20 cellular contexts compared by ENCODE assay signal in genomic region chrX:65634732-65635131, GRCh38. TPM values are rescaled to one million over a fixed set of nuclear protein-coding genes. Genes with fewer than 3 reads are reported as not detected.
DNase-seq lines count a peak whose midpoint lies in the region; ATAC-seq and TF ChIP-seq lines count a peak whose summit lies in the region.
"Had no signal": no experiment of that assay in that cellular context is flagged by ENCODE, and none has a peak within 500 bp of the region (broad histone marks: within the 10 kb centered on the region; RNA-seq: fewer than 3 reads in every experiment).

No MANE protein-coding gene starts in this region.

- H3K9ac ChIP-seq in rectal smooth muscle tissue (ENCODE audit: low read length) = no peak overlapping the region
- H3K9ac ChIP-seq: KMS-11 had no signal

- no peak for TF ChIP-seq POLR2A in tibial nerve (IDR thresholded peaks at IDR 0.05)

- WGBS in tibial nerve, 2 donors = 74 to 87% methylated on average over 4 of the region's 4 CpGs

- H3K4me3 ChIP-seq in rectal smooth muscle tissue (ENCODE audit: low read length) (no peak overlapping the region), tibial nerve (no peak overlapping the region)
- H3K4me3 ChIP-seq: Peyer's patch had no signal

- TF ChIP-seq CTCF in tibial nerve (IDR thresholded peaks at IDR 0.05) = no peak

- peak overlapping the region; percentile 19 for H3K27ac ChIP-seq in cingulate gyrus (ENCODE audit: low read depth, low read length)
- peak overlapping the region; percentile 32 for H3K27ac ChIP-seq in rectal smooth muscle tissue (ENCODE audit: low read depth, low read length)
- H3K27ac ChIP-seq in tibial nerve = peak overlapping the region in 3 of 4 donors; percentile 41 to 84 (median 80)
- H3K27ac ChIP-seq: KMS-11 had no signal

- ATAC-seq in left ventricle myocardium superior (peak; percentile 13), HG02759 (IDR thresholded peaks at IDR 0.05; ENCODE audit: unreplicated experiment) (no peak), GM19035 (IDR thresholded peaks at IDR 0.05; ENCODE audit: unreplicated experiment) (no peak)
- ATAC-seq in stimulated activated naive CD8-positive, alpha-beta T cell treated with anti-CD3 and anti-CD28 coated beads, Interleukin-15, Interleukin-2, amounts not matched to agents 100 U/mL and 50 U/mL, for 24 hours = no peak

- TF ChIP-seq EP300 in tibial nerve (IDR thresholded peaks at IDR 0.05) = no peak

- peaks cover 7% of the 10 kb centered on the region for H3K4me1 ChIP-seq in rectal smooth muscle tissue (ENCODE audit: control insufficient read depth, insufficient read depth, low read length)
- peaks cover 0 to 22% (median 8%) of the 10 kb centered on the region in 4 donors for H3K4me1 ChIP-seq in tibial nerve
- H3K4me1 ChIP-seq: Peyer's patch had no signal

- intact Hi-C loops in left ventricle myocardium superior (cut with micrococcal nuclease) = no loop called here

- no peaks in the 10 kb centered on the region for H3K9me3 ChIP-seq in tibial nerve
- H3K9me3 ChIP-seq: Peyer's patch had no signal

- DNase-seq in left ventricle myocardium superior = no peak
- no peak for DNase-seq in tibial nerve (ENCODE audit: low spot score in 2 of 2)
- no peak for DNase-seq in stimulated activated naive CD8-positive, alpha-beta T cell treated with anti-CD3 and anti-CD28 coated beads, Interleukin-15, Interleukin-2, amounts not matched to agents 100 U/mL and 50 U/mL, for 24 hours
- DNase-seq: activated CD8-positive, alpha-beta memory T cell treated with anti-CD3 and anti-CD28 coated beads for 24 hours; activated gamma-delta T cell treated with Interleukin-2 at 50 U/mL for 16 hours; activated T-cell treated with anti-CD3 and anti-CD28 coated beads, Interleukin-2, amount 50 U/mL, for 24 hours; cortex of kidney; H7; islet precursor cell; naive B cell; NCI-H2171; NCI-H526; nucleus accumbens; Peyer's patch; retina had no signal

- H3K36me3 ChIP-seq in rectal smooth muscle tissue (ENCODE audit: control insufficient read depth, insufficient read depth, low read length) (no peaks in the 10 kb centered on the region), tibial nerve (no peaks in the 10 kb centered on the region)
- H3K36me3 ChIP-seq: Peyer's patch had no signal

- H3K27me3 ChIP-seq in rectal smooth muscle tissue (ENCODE audit: control insufficient read depth, insufficient read depth, low read length) = no peaks in the 10 kb centered on the region
- H3K27me3 ChIP-seq in tibial nerve = peaks cover 0 to 8% of the 10 kb centered on the region in 2 donors
- H3K27me3 ChIP-seq: Peyer's patch had no signal

RNA-seq across cellular contexts. Expression of gene MSN, which starts 32.7 kb away (rescaled TPM):
- total RNA-seq in left ventricle myocardium superior = 91.2 TPM
- total RNA-seq in tibial nerve = 100 to 1,000 TPM; 215 to 284 (median 258) TPM

Comparison
In these comparisons a context has a peak if more than half of its experiments do, and no peak if none do; other contexts are left out.
1. H3K27ac ChIP-seq: peak in every context shown above with its lines; median percentile 80 in tibial nerve; 32 in rectal smooth muscle tissue; 19 in cingulate gyrus.